In genomic region chr5:172769324-172769597, GRCh38 we compare ENCODE assay signal across 8 cellular contexts. TPM values are rescaled to one million over a fixed set of nuclear protein-coding genes. Genes with fewer than 3 reads are reported as not detected.
DNase-seq lines count a peak whose midpoint lies in the region; ATAC-seq and TF ChIP-seq lines count a peak whose summit lies in the region.

No MANE protein-coding gene starts in this region.

- TF ChIP-seq CTCF in activated B cell treated with CpG ODN at 0.5 μM for 24 hours (IDR thresholded peaks at IDR 0.05) (no peak), gastroesophageal sphincter (IDR thresholded peaks at IDR 0.05) (no peak), sigmoid colon (IDR thresholded peaks at IDR 0.05) (no peak)

- POLR2A ChIA-PET in activated B cell treated with CpG ODN at 0.5 μM for 24 hours (lab: Charles Lee): interaction anchor here (1.3 to 6.7 kb wide), 5 partner anchors 24 to 135 kb away, joined by 3 to 128 read pairs (median 17); partner anchors contain the start of gene ERGIC1

- no peak for ATAC-seq in activated B cell treated with CpG ODN at 0.5 μM for 24 hours (ENCODE audit: low read depth)
- ATAC-seq in gastroesophageal sphincter: no peak
- ATAC-seq in GM21515 (IDR thresholded peaks at IDR 0.05; ENCODE audit: unreplicated experiment): no peak
- no peak for ATAC-seq in GM21423 (IDR thresholded peaks at IDR 0.05; ENCODE audit: unreplicated experiment)
- no peak for ATAC-seq in GM19467 (IDR thresholded peaks at IDR 0.05; ENCODE audit: unreplicated experiment)

- no peaks in the 10 kb centered on the region for H3K27me3 Mint-ChIP-seq in activated B cell treated with CpG ODN at 0.5 μM for 24 hours

- 0 out of 2 replicates have a peak, but pooled peaks cover 3% of the 10 kb centered on the region for H3K36me3 ChIP-seq in ES-I3 (ENCODE audit: insufficient read depth, low read length)
- peaks cover 6 to 31% of the 10 kb centered on the region in 2 donors for H3K36me3 ChIP-seq in gastroesophageal sphincter
- H3K36me3 ChIP-seq in sigmoid colon: peaks cover 22 to 28% (median 26%) of the 10 kb centered on the region in 4 donors

- H3K9me3 ChIP-seq in ES-I3 (ENCODE audit: control insufficient read depth, insufficient read depth, low read length) (no peaks in the 10 kb centered on the region; the same call in 1 of the 2 replicates), gastroesophageal sphincter (no peaks in the 10 kb centered on the region), sigmoid colon (no peaks in the 10 kb centered on the region)

- TF ChIP-seq EP300 in gastroesophageal sphincter (IDR thresholded peaks at IDR 0.05) (no peak), sigmoid colon (IDR thresholded peaks at IDR 0.05) (no peak)

- H3K27me3 ChIP-seq in gastroesophageal sphincter (no peaks in the 10 kb centered on the region), sigmoid colon (no peaks in the 10 kb centered on the region)

- H3K4me3 ChIP-seq in gastroesophageal sphincter (peak overlapping the region; percentile 69 to 72), sigmoid colon (peak overlapping the region; percentile 80 to 96 (median 86))

- DNase-seq in activated B cell treated with CpG ODN at 0.5 μM for 24 hours (no peak), sigmoid colon (no peak), NCI-H2171 (lab: John Stamatoyannopoulos, UW) (no peak)

- H3K4me1 ChIP-seq in ES-I3 (ENCODE audit: insufficient read depth, low read length) (peaks cover 3% of the 10 kb centered on the region; the same call in 1 of the 2 replicates), gastroesophageal sphincter (peaks cover 0 to 58% (median 21%) of the 10 kb centered on the region in 3 donors), sigmoid colon (peaks cover 0 to 78% (median 67%) of the 10 kb centered on the region in 4 donors)

- H3K27ac Mint-ChIP-seq in activated B cell treated with CpG ODN at 0.5 μM for 24 hours: peak overlapping the region; percentile 91

- TF ChIP-seq POLR2A in gastroesophageal sphincter (IDR thresholded peaks at IDR 0.05) (no peak), sigmoid colon (IDR thresholded peaks at IDR 0.05) (no peak)

- peak overlapping the region; percentile 86 for H3K4me3 Mint-ChIP-seq in activated B cell treated with CpG ODN at 0.5 μM for 24 hours

- peaks cover 38% of the 10 kb centered on the region for H3K36me3 Mint-ChIP-seq in activated B cell treated with CpG ODN at 0.5 μM for 24 hours (ENCODE audit: low read depth)

- H3K9ac ChIP-seq in ES-I3 (ENCODE audit: low read depth, low read length): peak overlapping the region; percentile 89; the same call in 1 of the 2 replicates

- intact Hi-C loops in activated B cell treated with CpG ODN at 0.5 μM for 24 hours (cut with micrococcal nuclease): loop anchor here (5.0 kb wide), 1 partner anchor 1118 kb away; the partner anchor contains the start of gene CPEB4
- intact Hi-C loops in sigmoid colon (cut with DNase I): no loop called here

- no peaks in the 10 kb centered on the region for H3K9me3 Mint-ChIP-seq in activated B cell treated with CpG ODN at 0.5 μM for 24 hours

- peak overlapping the region; percentile 95 to 98 (median 97) for H3K27ac ChIP-seq in gastroesophageal sphincter
- peak overlapping the region; percentile 97 to 100 (median 99) for H3K27ac ChIP-seq in sigmoid colon

- CTCF ChIA-PET in activated B cell treated with CpG ODN at 0.5 μM for 24 hours (lab: Charles Lee): interaction anchor here (2.2 kb wide), 1 partner anchor 163 kb away, joined by 20 read pairs; no protein-coding TSS in a partner anchor

- peaks cover 84% of the 10 kb centered on the region for H3K4me1 Mint-ChIP-seq in activated B cell treated with CpG ODN at 0.5 μM for 24 hours

- 0 to 11% methylated on average over 1 to 2 of the region's 2 CpGs for WGBS in gastroesophageal sphincter (ENCODE audit: low coverage in 1 of 2), 2 donors
- WGBS in sigmoid colon, 2 donors: 76 to 80% methylated on average over 2 of the region's 2 CpGs

RNA-seq across cellular contexts. Expression of gene DUSP1, which starts 1.7 kb away (rescaled TPM):
- total RNA-seq in activated B cell treated with CpG ODN at 0.5 μM for 24 hours: 15.0 and 21.2 TPM in 2 replicates
- total RNA-seq in gastroesophageal sphincter: 100 to 1,000 TPM; 488 to 965 (median 649) TPM
- total RNA-seq in sigmoid colon: 1,000 to 10,000 TPM in 1 of 4 donors, 100 to 1,000 TPM in 3; 449 to 1,033 (median 779) TPM
- polyA plus RNA-seq in sigmoid colon: 100 to 1,000 TPM in 2 of 3 donors, 10 to 100 TPM in 1; 99.9 to 253 (median 136) TPM

Comparison
In these comparisons a context has a peak if more than half of its experiments do, and no peak if none do; other contexts are left out.
1. RNA of gene DUSP1, which starts 1.7 kb away (total RNA-seq): 449 to 1,033 TPM in sigmoid colon and 488 to 965 TPM in gastroesophageal sphincter; 15.0 to 21.2 TPM in activated B cell treated with CpG ODN at 0.5 μM for 24 hours; every median in the first group is over 10 times any median in the second.